In the genomic region with DNA sequence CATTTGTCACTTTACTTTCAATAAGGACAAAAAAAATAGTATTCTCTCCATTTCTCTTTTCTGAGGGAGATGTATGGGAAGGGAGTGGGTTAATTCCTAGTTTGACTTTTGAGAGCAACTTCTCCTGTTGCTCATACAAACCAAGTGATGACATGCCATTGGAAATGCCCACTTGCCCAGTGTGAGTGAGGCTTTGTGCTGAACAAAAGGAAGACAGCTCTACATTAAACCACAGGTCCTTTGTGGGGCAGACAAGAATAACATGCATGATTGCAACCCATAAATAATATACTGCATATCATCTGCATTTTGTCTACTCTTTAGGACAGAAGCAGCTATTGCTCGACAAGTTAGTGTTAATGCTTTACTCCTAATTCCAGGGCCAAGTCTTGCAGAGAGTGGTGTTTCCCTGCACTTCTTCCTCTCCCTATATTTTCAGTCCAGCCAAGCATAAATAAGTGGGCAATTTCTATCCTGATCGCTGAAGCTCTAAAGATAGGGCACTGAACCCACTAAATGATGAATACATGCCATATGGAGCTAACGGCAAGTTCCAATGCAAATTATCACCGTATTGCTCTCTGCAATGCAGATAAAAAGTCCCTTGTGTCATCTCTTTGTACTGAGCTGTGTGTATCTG, we compare ENCODE assay signal across 21 cellular contexts.
"Had no signal": no experiment of that assay in that cellular context is flagged by ENCODE, and none has a peak within 500 bp of the region (broad histone marks: within the 10 kb centered on the region; RNA-seq: fewer than 3 reads in every experiment).

No MANE protein-coding gene starts in this region.

- H3K4me1 ChIP-seq: gastrocnemius medialis, heart left ventricle, suprapubic skin had no signal

- DNase-seq: activated CD4-positive, alpha-beta T cell treated with anti-CD3 and anti-CD28 coated beads, Interleukin-2, amount 50 U/mL, for 4 hours; activated CD4-positive, CD25-positive, alpha-beta regulatory T cell treated with anti-CD3 and anti-CD28 coated beads, Interleukin-2, amount 50 U/mL, for 72 hours; activated effector memory CD4-positive, alpha-beta T cell treated with Interleukin-2 at 50 U/mL for 16 hours; activated naive CD4-positive, alpha-beta T cell treated with anti-CD3 and anti-CD28 coated beads, Interleukin-2, amount 50 U/mL, for 16 hours; activated T-cell treated with anti-CD3 and anti-CD28 coated beads, Interleukin-2, amount 50 U/mL, for 1 hour; effector memory CD4-positive, alpha-beta T cell; gastrocnemius medialis; heart left ventricle; immature natural killer cell; left colon; naive B cell; nucleus accumbens; right cardiac atrium; T-helper 1 cell; T1000; trophoblast cell had no signal

- H3K4me3 ChIP-seq: gastrocnemius medialis, heart left ventricle, lung, suprapubic skin had no signal

- H3K9me3 ChIP-seq: gastrocnemius medialis, heart left ventricle, suprapubic skin had no signal

- H3K9me3 Mint-ChIP-seq: dendritic cell treated with granulocyte-macrophage colony-stimulating factor and Interleukin-4, amounts not matched to agents 40 ng/mL and 50 ng/mL, for 4 days; naive B cell; stimulated activated naive CD8-positive, alpha-beta T cell treated with anti-CD3 and anti-CD28 coated beads, Interleukin-15, Interleukin-2, amounts not matched to agents 100 ng/mL and 50 ng/mL, for 24 hours had no signal

- H3K27me3 Mint-ChIP-seq: progenitor cell of endocrine pancreas had no signal

- H3K36me3 ChIP-seq: gastrocnemius medialis, heart left ventricle, suprapubic skin had no signal

- H3K27ac ChIP-seq: gastrocnemius medialis, heart left ventricle, suprapubic skin had no signal

- ATAC-seq: gastrocnemius medialis, heart left ventricle, right cardiac atrium had no signal

- H3K4me3 Mint-ChIP-seq: dendritic cell treated with granulocyte-macrophage colony-stimulating factor and Interleukin-4, amounts not matched to agents 40 ng/mL and 50 ng/mL, for 4 days; immature natural killer cell; naive B cell; stimulated activated naive CD8-positive, alpha-beta T cell treated with anti-CD3 and anti-CD28 coated beads, Interleukin-15, Interleukin-2, amounts not matched to agents 100 ng/mL and 50 ng/mL, for 24 hours had no signal

- H3K36me3 Mint-ChIP-seq: immature natural killer cell, naive B cell had no signal

- H3K27me3 ChIP-seq: gastrocnemius medialis, heart left ventricle, suprapubic skin had no signal

- H3K4me1 Mint-ChIP-seq: immature natural killer cell, naive B cell had no signal
